ENCODE assay signal across 8 cellular contexts in the genomic region with DNA sequence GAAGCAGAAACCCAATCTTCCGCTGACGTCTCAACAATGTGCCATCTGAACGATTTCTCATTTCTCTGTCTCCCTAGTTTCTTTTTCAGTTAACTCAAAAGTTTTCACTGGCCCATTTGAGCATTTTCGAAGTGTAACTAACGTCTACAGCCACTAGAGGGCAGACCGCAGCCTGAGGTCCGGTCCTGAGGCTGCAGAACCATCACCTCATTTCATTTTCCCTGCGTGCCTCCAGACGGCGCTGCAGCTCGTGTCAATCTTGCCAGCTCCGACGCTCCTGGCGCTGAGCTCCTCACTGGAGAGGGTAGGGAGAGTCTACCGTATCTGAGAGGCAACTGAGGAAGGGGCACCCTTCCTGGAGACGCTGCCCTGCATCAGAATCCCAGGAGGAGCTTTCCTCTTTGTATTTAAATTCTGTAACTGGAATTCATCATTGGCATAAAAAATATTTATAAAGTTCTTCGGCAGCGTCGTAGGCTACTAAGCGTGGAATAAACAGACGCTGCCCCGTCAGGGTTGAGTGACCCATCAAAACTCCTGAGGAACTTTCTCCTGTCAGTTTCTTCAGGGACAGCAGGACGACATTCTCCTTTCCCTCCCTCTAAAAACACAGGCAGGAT. TPM values are rescaled to one million over a fixed set of nuclear protein-coding genes. Genes with fewer than 3 reads are reported as not detected.
A peak's percentile ranks its signal among the peaks of the same experiment; 100 is the strongest.
DNase-seq lines count a peak whose midpoint lies in the region; ATAC-seq, FAIRE-seq and TF ChIP-seq lines count a peak whose summit lies in the region.

No MANE protein-coding gene starts in this region.

- no peaks in the 10 kb centered on the region for H3K4me1 ChIP-seq in NT2/D1 (ENCODE audit: insufficient read depth, insufficient read length)
- peaks cover 3% of the 10 kb centered on the region for H3K4me1 ChIP-seq in endothelial cell of umbilical vein (ENCODE audit: control insufficient read depth, extremely low read depth, insufficient read depth, low read length)
- no peaks in the 10 kb centered on the region for H3K4me1 ChIP-seq in muscle layer of colon (ENCODE audit: insufficient read depth, low read length)

- H3K4me2 ChIP-seq in endothelial cell of umbilical vein (ENCODE audit: insufficient read depth, low read length): peak overlapping the region; percentile 32

- H3K4me1 Mint-ChIP-seq in activated CD8-positive, alpha-beta memory T cell treated with anti-CD3 and anti-CD28 coated beads, Interleukin-2, amount 10 ng/mL, durations not matched to agents 7 days and 5 days: peaks cover 9% of the 10 kb centered on the region

- peak overlapping the region; percentile 17 for H3K4me3 Mint-ChIP-seq in activated CD8-positive, alpha-beta memory T cell treated with anti-CD3 and anti-CD28 coated beads, Interleukin-2, amount 10 ng/mL, durations not matched to agents 7 days and 5 days

- no peaks in the 10 kb centered on the region for H3K79me2 ChIP-seq in endothelial cell of umbilical vein (ENCODE audit: control insufficient read depth, insufficient read depth, low read length)

- intact Hi-C loops in endothelial cell of umbilical vein (cut with micrococcal nuclease): loop anchor here (1.0 to 5.0 kb wide), 8 partner anchors 181 to 640 kb away; partner anchors contain the start of gene MYLIP

- no peaks in the 10 kb centered on the region for H4K20me1 ChIP-seq in endothelial cell of umbilical vein (replicated peaks; ENCODE audit: control insufficient read depth, extremely low read depth, insufficient read depth, low read length)

- POLR2A ChIA-PET in endothelial cell of umbilical vein (lab: Charles Lee): interaction anchor here (1.0 to 1.5 kb wide), 4 partner anchors 437 to 492 kb away, joined by 3 to 7 read pairs (median 5); partner anchors contain the start of gene MYLIP

- H3K27ac ChIP-seq in endothelial cell of umbilical vein (ENCODE audit: insufficient read depth, low read depth, low read length) (no peak overlapping the region), muscle layer of colon (ENCODE audit: low read depth, low read length) (no peak overlapping the region)

- no peaks in the 10 kb centered on the region for H3K36me3 Mint-ChIP-seq in activated CD8-positive, alpha-beta memory T cell treated with anti-CD3 and anti-CD28 coated beads, Interleukin-2, amount 10 ng/mL, durations not matched to agents 7 days and 5 days

- H3K9me3 Mint-ChIP-seq in activated CD8-positive, alpha-beta memory T cell treated with anti-CD3 and anti-CD28 coated beads, Interleukin-2, amount 10 ng/mL, durations not matched to agents 7 days and 5 days (ENCODE audit: low read depth): no peaks in the 10 kb centered on the region

- H3K9ac ChIP-seq in NT2/D1 (ENCODE audit: insufficient read length, low read depth): no peak overlapping the region
- H3K9ac ChIP-seq in endothelial cell of umbilical vein (replicated peaks; ENCODE audit: extremely low read depth, insufficient read depth, low read length): no peak overlapping the region
- no peak overlapping the region for H3K9ac ChIP-seq in muscle layer of colon (ENCODE audit: low read length)

- no peak for TF ChIP-seq POLR2A in endothelial cell of umbilical vein (IDR thresholded peaks at IDR 0.05; ENCODE audit: low read depth, low read length)

- H3K27me3 ChIP-seq in NT2/D1 (ENCODE audit: insufficient read depth, insufficient read length): no peaks in the 10 kb centered on the region
- peaks cover 1 to 2% of the 10 kb centered on the region in 2 experiments for H3K27me3 ChIP-seq in endothelial cell of umbilical vein (ENCODE audit: control insufficient read depth in 2 of 2, insufficient read depth in 2 of 2, low read length in 2 of 2)
- no peaks in the 10 kb centered on the region for H3K27me3 ChIP-seq in muscle layer of colon (ENCODE audit: control insufficient read depth in 1 of 2, insufficient read depth in 2 of 2, low read length in 2 of 2)

- peak; percentile 99 to 100 for TF ChIP-seq CTCF in endothelial cell of umbilical vein (IDR thresholded peaks at IDR 0.05; ENCODE audit: extremely low read depth in 1 of 2, insufficient read depth in 1 of 2, low read depth in 1 of 2, low read length in 2 of 2)

- BruUV-seq in endothelial cell of umbilical vein (replicated peaks; lab: Mats Ljungman, UMichigan): no TSS peak

- peak; percentile 95 for ATAC-seq in GM21381 (IDR thresholded peaks at IDR 0.05; ENCODE audit: unreplicated experiment)
- ATAC-seq in activated CD8-positive, alpha-beta memory T cell treated with anti-CD3 and anti-CD28 coated beads, Interleukin-2, amount 10 ng/mL, durations not matched to agents 7 days and 5 days: peak; percentile 98

- DNase-seq in COR-L47 (lab: John Stamatoyannopoulos, UW) (peak; percentile 85), HT1080 (ENCODE audit: low read depth) (peak; percentile 78), NT2/D1 (ENCODE audit: low read depth, low spot score) (peak; percentile 77), endothelial cell of umbilical vein (ENCODE audit: low read depth, low spot score) (peak; percentile 86)
- DNase-seq in activated CD8-positive, alpha-beta memory T cell treated with anti-CD3 and anti-CD28 coated beads, Interleukin-2, amount 10 ng/mL, durations not matched to agents 7 days and 5 days: peak; percentile 87
- DNase-seq in stimulated activated CD8-positive, alpha-beta memory T cell treated with anti-CD3 and anti-CD28 coated beads, Interleukin-4, amount 100 ng/mL, for 4 hours (ENCODE audit: low read depth in 2 of 2, low spot score in 1 of 2): peak; percentile 47 to 61

- peak overlapping the region; percentile 37 for H3K27ac Mint-ChIP-seq in activated CD8-positive, alpha-beta memory T cell treated with anti-CD3 and anti-CD28 coated beads, Interleukin-2, amount 10 ng/mL, durations not matched to agents 7 days and 5 days

- H3K4me3 ChIP-seq in NT2/D1 (ENCODE audit: insufficient read length, low read depth): no peak overlapping the region
- H3K4me3 ChIP-seq in endothelial cell of umbilical vein (replicated peaks in 1 of 3; ENCODE audit: insufficient read depth in 1 of 3, low read depth in 1 of 3, low read length in 3 of 3): no peak overlapping the region
- H3K4me3 ChIP-seq in muscle layer of colon (ENCODE audit: low read depth in 1 of 2, low read length in 2 of 2): peak overlapping the region; percentile 30 to 47

- peaks cover 6% of the 10 kb centered on the region for H3K27me3 Mint-ChIP-seq in activated CD8-positive, alpha-beta memory T cell treated with anti-CD3 and anti-CD28 coated beads, Interleukin-2, amount 10 ng/mL, durations not matched to agents 7 days and 5 days

- H3K36me3 ChIP-seq in NT2/D1 (ENCODE audit: insufficient read depth, insufficient read length, low read length) (no peaks in the 10 kb centered on the region), endothelial cell of umbilical vein (ENCODE audit: control insufficient read depth in 2 of 2, extremely low read depth in 1 of 2, insufficient read depth in 2 of 2, low read length in 2 of 2) (no peaks in the 10 kb centered on the region), muscle layer of colon (ENCODE audit: insufficient read depth, low read length) (no peaks in the 10 kb centered on the region)

- H2AFZ ChIP-seq in endothelial cell of umbilical vein (ENCODE audit: low read depth, low read length): peak overlapping the region; percentile 4

- dilution Hi-C loops in endothelial cell of umbilical vein (cut with MboI; ENCODE audit: extremely low pct_ligation_motif_present, low sequenced_read_pairs): no loop called here

- no peaks in the 10 kb centered on the region for H3K9me1 ChIP-seq in endothelial cell of umbilical vein (replicated peaks; ENCODE audit: control insufficient read depth, extremely low read depth, insufficient read depth, low read length)

- CTCF ChIA-PET in activated CD8-positive, alpha-beta memory T cell treated with anti-CD3 and anti-CD28 coated beads, Interleukin-2, amount 10 ng/mL, durations not matched to agents 7 days and 5 days (lab: Charles Lee): interaction anchor here (0.6 to 2.5 kb wide), 39 partner anchors 9 to 1479 kb away, joined by 3 to 67 read pairs (median 3); partner anchors contain the start of gene MYLIP
- CTCF ChIA-PET in endothelial cell of umbilical vein (lab: Charles Lee): interaction anchor here (0.6 to 6.2 kb wide), 49 partner anchors 10 to 585 kb away, joined by 3 to 287 read pairs (median 5); partner anchors contain the start of gene MYLIP

- H3K9me3 ChIP-seq in NT2/D1 (ENCODE audit: insufficient read depth, low read length) (no peaks in the 10 kb centered on the region), endothelial cell of umbilical vein (replicated peaks; ENCODE audit: control insufficient read depth, insufficient read depth, low read length) (no peaks in the 10 kb centered on the region), muscle layer of colon (ENCODE audit: low read length) (no peaks in the 10 kb centered on the region)

- peak; percentile 98 for FAIRE-seq in endothelial cell of umbilical vein (lab: Jason Lieb, UNC)

TF ChIP-seq in endothelial cell of umbilical vein, 7 proteins besides CTCF, POLR2A, EP300 and RAD21 (continues in another document):
- no peak for TF ChIP-seq MAX (IDR thresholded peaks at IDR 0.05; ENCODE audit: insufficient read depth, insufficient read length)
- TF ChIP-seq MYC (IDR thresholded peaks at IDR 0.05; ENCODE audit: low read depth, low read length): no peak
- TF ChIP-seq POLR2AphosphoS5 (IDR thresholded peaks at IDR 0.05; ENCODE audit: insufficient read depth, low read depth, low read length): no peak
- TF ChIP-seq EZH2 (IDR thresholded peaks at IDR 0.05; ENCODE audit: borderline replicate concordance, low read depth, low read length, severe bottlenecking): no peak
- TF ChIP-seq FOS (IDR thresholded peaks at IDR 0.05; ENCODE audit: borderline replicate concordance, insufficient read depth, low read length): no peak
- no peak for TF ChIP-seq JUN (IDR thresholded peaks at IDR 0.05; ENCODE audit: borderline replicate concordance, insufficient read depth, insufficient read length, low read depth)

RNA-seq across cellular contexts. Expression of gene DTNBP1, which starts 28.5 kb away (rescaled TPM):
- 3.3 and 11.9 TPM in 2 replicates for total RNA-seq in HT1080 (2014; rRNA removed; shearing (Covaris generic))
- 13.3 and 14.3 TPM in 2 replicates for polyA plus RNA-seq in HT1080 (2015; cell fraction: cytosol; rRNA removed)
- polyA plus RNA-seq in HT1080 (2015; cell fraction: nucleus; rRNA removed): 12.1 and 12.8 TPM in 2 replicates
- 10 to 100 TPM; 15.3 to 18.5 TPM for total RNA-seq in activated CD8-positive, alpha-beta memory T cell treated with anti-CD3 and anti-CD28 coated beads, Interleukin-2, amount 10 ng/mL, durations not matched to agents 7 days and 5 days
- total RNA-seq in endothelial cell of umbilical vein: 21.8 and 24.3 TPM in 2 replicates
- polyA plus RNA-seq in endothelial cell of umbilical vein: 26.0 and 28.9 TPM in 2 replicates
- polyA plus RNA-seq in endothelial cell of umbilical vein (2011; cell fraction: cytosol; rRNA removed): 31.7 and 34.2 TPM in 2 replicates
- 20.3 and 26.1 TPM in 2 replicates for polyA plus RNA-seq in endothelial cell of umbilical vein (2011; cell fraction: nucleus; rRNA removed)
- polyA plus RNA-seq in endothelial cell of umbilical vein (2012): 16.7 and 16.8 TPM in 2 replicates
- polyA minus RNA-seq in endothelial cell of umbilical vein: 20.6 and 23.1 TPM in 2 replicates
- 6.2 TPM for polyA minus RNA-seq in endothelial cell of umbilical vein (2011; cell fraction: cytosol; rRNA and poly(A)+ RNA removed)
- polyA minus RNA-seq in endothelial cell of umbilical vein (2011; cell fraction: nucleus; rRNA and poly(A)+ RNA removed): 16.6 and 16.8 TPM in 2 replicates

Comparison
In these comparisons a context has a peak if more than half of its experiments do, and no peak if none do; other contexts are left out.
1. H3K4me3 ChIP-seq: peak in muscle layer of colon (2 of 2); none in NT2/D1 (single experiment) and endothelial cell of umbilical vein (0 of 3).
2. Peak in every context shown above with its lines, with median percentiles within 50 percentile points of each other: DNase-seq.